Comparison of ENCODE assay signal across 10 cellular contexts in the genomic region with DNA sequence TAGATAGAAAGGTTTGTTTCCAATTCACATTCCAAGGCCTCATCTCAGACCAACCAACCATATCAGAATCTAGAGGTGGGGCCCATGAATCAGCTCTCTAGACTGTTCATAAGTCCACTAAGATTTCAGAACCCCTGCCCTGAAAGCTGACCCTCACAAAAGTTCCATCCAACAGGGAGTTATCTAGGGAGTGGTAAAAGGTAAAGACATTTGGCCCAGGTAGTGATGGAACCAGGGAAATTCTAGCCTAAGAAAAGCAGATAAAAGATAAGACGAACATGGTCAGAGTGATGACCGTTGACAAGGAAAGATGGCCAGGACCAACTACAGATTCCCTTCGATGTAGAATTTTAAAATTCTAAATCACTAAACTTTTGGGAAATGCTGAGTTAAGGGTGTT.
"Had no signal": no experiment of that assay in that cellular context is flagged by ENCODE, and none has a peak within 500 bp of the region (broad histone marks: within the 10 kb centered on the region; RNA-seq: fewer than 3 reads in every experiment).

No MANE protein-coding gene starts in this region.

- H3K36me3 Mint-ChIP-seq: IgD-negative memory B cell had no signal

- H3K9me3 ChIP-seq: HAP-1 had no signal

- H3K4me1 ChIP-seq: HAP-1 had no signal

- H3K36me3 ChIP-seq: HAP-1 had no signal

- H3K27ac Mint-ChIP-seq: HFFc6, IgD-negative memory B cell had no signal

- H3K4me3 Mint-ChIP-seq: HFFc6, IgD-negative memory B cell had no signal

- ATAC-seq: HCT116, HepG2 had no signal

- H3K27me3 Mint-ChIP-seq: IgD-negative memory B cell had no signal

- DNase-seq: GM23248, GOT3, H7, HFFc6, KG1 had no signal

- H3K27ac ChIP-seq: GM23248, HL-60 had no signal

- H3K4me3 ChIP-seq: GM23248, HAP-1 had no signal
